Comparison of ENCODE assay signal across 8 cellular contexts in the genomic region with DNA sequence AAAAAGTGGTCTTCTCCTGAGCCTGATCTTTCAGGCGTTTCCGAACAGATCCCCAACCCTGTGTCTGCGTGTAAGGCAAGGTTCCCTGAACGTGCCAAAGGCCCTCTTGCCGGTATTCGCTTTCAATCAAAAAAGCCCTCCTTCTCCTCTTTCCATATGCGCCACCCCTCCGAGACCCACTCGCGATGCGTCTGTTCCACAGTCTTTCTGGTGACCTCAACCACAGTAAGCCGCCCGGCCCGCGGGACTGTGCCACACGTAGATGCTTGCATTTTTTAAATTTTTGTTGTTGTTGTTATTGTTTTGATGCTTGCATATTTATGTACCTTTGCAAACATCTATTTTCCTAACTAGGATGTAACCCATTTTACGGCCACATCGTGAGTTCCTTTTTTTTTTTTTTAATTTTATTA. TPM values are rescaled to one million over a fixed set of nuclear protein-coding genes. Genes with fewer than 3 reads are reported as not detected.
DNase-seq lines count a peak whose midpoint lies in the region; ATAC-seq, FAIRE-seq and TF ChIP-seq lines count a peak whose summit lies in the region.

No MANE protein-coding gene starts in this region.

- ATAC-seq in activated naive CD8-positive, alpha-beta T cell treated with anti-CD3 and anti-CD28 coated beads, Interleukin-2, amount 50 U/mL, for 24 hours: no peak
- ATAC-seq in GM21447 (IDR thresholded peaks at IDR 0.05; ENCODE audit: unreplicated experiment): no peak

- peak overlapping the region; percentile 88 for H3K4me3 Mint-ChIP-seq in T-helper 2 cell treated with Interferon-gamma antibody and Interleukin-4, amounts not matched to agents 5 μg/mL and 100 μg/mL, for 36 hours
- H3K4me3 Mint-ChIP-seq in activated naive CD8-positive, alpha-beta T cell treated with anti-CD3 and anti-CD28 coated beads, Interleukin-2, amount 50 U/mL, for 24 hours: peak overlapping the region; percentile 95
- H3K4me3 Mint-ChIP-seq in immature natural killer cell: peak overlapping the region; percentile 91 to 100 (median 92)

- intact Hi-C loops in testis (cut with DNase I; ENCODE audit: low total_unique reads): no loop called here

- H3K9me3 Mint-ChIP-seq in T-helper 2 cell treated with Interferon-gamma antibody and Interleukin-4, amounts not matched to agents 5 μg/mL and 100 μg/mL, for 36 hours: no peaks in the 10 kb centered on the region
- H3K9me3 Mint-ChIP-seq in activated naive CD8-positive, alpha-beta T cell treated with anti-CD3 and anti-CD28 coated beads, Interleukin-2, amount 50 U/mL, for 24 hours: no peaks in the 10 kb centered on the region
- H3K9me3 Mint-ChIP-seq in immature natural killer cell: no peaks in the 10 kb centered on the region

- no peaks in the 10 kb centered on the region for H3K27me3 Mint-ChIP-seq in T-helper 2 cell treated with Interferon-gamma antibody and Interleukin-4, amounts not matched to agents 5 μg/mL and 100 μg/mL, for 36 hours (ENCODE audit: low read depth)
- H3K27me3 Mint-ChIP-seq in activated naive CD8-positive, alpha-beta T cell treated with anti-CD3 and anti-CD28 coated beads, Interleukin-2, amount 50 U/mL, for 24 hours: no peaks in the 10 kb centered on the region
- peaks cover 2 to 6% (median 5%) of the 10 kb centered on the region in 3 donors for H3K27me3 Mint-ChIP-seq in immature natural killer cell (ENCODE audit: low read depth in 3 of 3)

- H3K36me3 Mint-ChIP-seq in T-helper 2 cell treated with Interferon-gamma antibody and Interleukin-4, amounts not matched to agents 5 μg/mL and 100 μg/mL, for 36 hours (ENCODE audit: low read depth): peaks cover 4% of the 10 kb centered on the region
- H3K36me3 Mint-ChIP-seq in activated naive CD8-positive, alpha-beta T cell treated with anti-CD3 and anti-CD28 coated beads, Interleukin-2, amount 50 U/mL, for 24 hours (ENCODE audit: low read depth): no peaks in the 10 kb centered on the region
- no peaks in the 10 kb centered on the region for H3K36me3 Mint-ChIP-seq in immature natural killer cell

- no peak for FAIRE-seq in GM19239 (lab: Jason Lieb, UNC)

- H3K9me3 ChIP-seq in testis: no peaks in the 10 kb centered on the region

- H3K27ac ChIP-seq in testis: peak overlapping the region in 1 of 2 donors; percentile 90

- no peaks in the 10 kb centered on the region for H3K36me3 ChIP-seq in testis (ENCODE audit: low read depth, missing control alignments)

- TF ChIP-seq POLR2A in testis (IDR thresholded peaks at IDR 0.05): no peak

- 1% methylated on average over 18 of the region's 18 CpGs for WGBS in testis, 2 donors

- DNase-seq in T-helper 2 cell treated with Interferon-gamma antibody and Interleukin-4, amounts not matched to agents 5 μg/mL and 100 μg/mL, for 36 hours (ENCODE audit: low spot score): no peak
- no peak for DNase-seq in T-helper 2 cell
- DNase-seq in activated naive CD8-positive, alpha-beta T cell treated with anti-CD3 and anti-CD28 coated beads, Interleukin-2, amount 50 U/mL, for 24 hours: no peak
- no peak for DNase-seq in immature natural killer cell
- DNase-seq in testis: no peak
- no peak for DNase-seq in GM19239 (ENCODE audit: insufficient read length, low spot score)
- no peak for DNase-seq in activated gamma-delta T cell (lab: John Stamatoyannopoulos, UW)

- peaks cover 27% of the 10 kb centered on the region for H3K4me1 Mint-ChIP-seq in T-helper 2 cell treated with Interferon-gamma antibody and Interleukin-4, amounts not matched to agents 5 μg/mL and 100 μg/mL, for 36 hours (ENCODE audit: low read depth)
- H3K4me1 Mint-ChIP-seq in activated naive CD8-positive, alpha-beta T cell treated with anti-CD3 and anti-CD28 coated beads, Interleukin-2, amount 50 U/mL, for 24 hours: peaks cover 25% of the 10 kb centered on the region
- H3K4me1 Mint-ChIP-seq in immature natural killer cell: peaks cover 19 to 28% of the 10 kb centered on the region in 2 donors

- peak overlapping the region; percentile 97 for H3K27ac Mint-ChIP-seq in T-helper 2 cell treated with Interferon-gamma antibody and Interleukin-4, amounts not matched to agents 5 μg/mL and 100 μg/mL, for 36 hours
- H3K27ac Mint-ChIP-seq in activated naive CD8-positive, alpha-beta T cell treated with anti-CD3 and anti-CD28 coated beads, Interleukin-2, amount 50 U/mL, for 24 hours: peak overlapping the region; percentile 99
- H3K27ac Mint-ChIP-seq in immature natural killer cell: peak overlapping the region; percentile 96 to 100 (median 98)

- TF ChIP-seq CTCF in testis (IDR thresholded peaks at IDR 0.05): no peak

- H3K4me3 ChIP-seq in testis: peak overlapping the region; percentile 88 to 90

- peaks cover 16% of the 10 kb centered on the region for H3K4me1 ChIP-seq in testis

- H3K27me3 ChIP-seq in testis: no peaks in the 10 kb centered on the region

RNA-seq across cellular contexts. Expression of gene PRPSAP1, which starts 0.6 kb away (rescaled TPM):
- 10 to 100 TPM; 59.8 to 87.6 (median 75.5) TPM for polyA plus RNA-seq in immature natural killer cell
- total RNA-seq in testis: 100 to 1,000 TPM; 132 to 152 TPM
- polyA plus RNA-seq in testis (ENCODE audit: insufficient read depth, low read depth, low replicate concordance): 184 TPM

RNA-seq across cellular contexts. Expression of gene SPHK1, which starts 30.1 kb away (rescaled TPM):
- polyA plus RNA-seq in immature natural killer cell (1 to 10 TPM; 3.3 to 7.6 (median 6.5) TPM), testis (ENCODE audit: insufficient read depth, low read depth, low replicate concordance) (8.0 TPM)
- 10 to 100 TPM; 14.7 to 17.7 TPM for total RNA-seq in testis

RNA-seq across cellular contexts. Expression of gene QRICH2, which starts 46.2 kb away (rescaled TPM):
- polyA plus RNA-seq in immature natural killer cell (under 1 TPM in 1 of 3 donors, not detected in 2; 0.28 TPM), testis (ENCODE audit: insufficient read depth, low read depth, low replicate concordance) (43.4 TPM)
- total RNA-seq in testis: 10 to 100 TPM; 27.0 to 39.0 TPM

Comparison
In these comparisons a context has a peak if more than half of its experiments do, and no peak if none do; other contexts are left out.
1. RNA of gene QRICH2, which starts 46.2 kb away (polyA plus RNA-seq): 43.4 TPM in testis (single experiment); 0.28 TPM in immature natural killer cell; every median in the first group is over 10 times any median in the second.
2. Peak in every context shown above with its lines, with median percentiles within 50 percentile points of each other: H3K27ac Mint-ChIP-seq and H3K4me3 Mint-ChIP-seq.